8 cellular contexts compared by ENCODE assay signal in genomic region chr16:64724339-64724738, GRCh38.
"Had no signal": no experiment of that assay in that cellular context is flagged by ENCODE, and none has a peak within 500 bp of the region (broad histone marks: within the 10 kb centered on the region; RNA-seq: fewer than 3 reads in every experiment).

No MANE protein-coding gene starts in this region.

- FAIRE-seq: G401.6, GM12878, GM12891, GM12892, GM18507, GM19239 had no signal

- DNase-seq: GDM1, GF-D8 had no signal

- ATAC-seq: GM12878 had no signal

- H3K4me3 ChIP-seq: GM12878 had no signal
